In the genomic region with DNA sequence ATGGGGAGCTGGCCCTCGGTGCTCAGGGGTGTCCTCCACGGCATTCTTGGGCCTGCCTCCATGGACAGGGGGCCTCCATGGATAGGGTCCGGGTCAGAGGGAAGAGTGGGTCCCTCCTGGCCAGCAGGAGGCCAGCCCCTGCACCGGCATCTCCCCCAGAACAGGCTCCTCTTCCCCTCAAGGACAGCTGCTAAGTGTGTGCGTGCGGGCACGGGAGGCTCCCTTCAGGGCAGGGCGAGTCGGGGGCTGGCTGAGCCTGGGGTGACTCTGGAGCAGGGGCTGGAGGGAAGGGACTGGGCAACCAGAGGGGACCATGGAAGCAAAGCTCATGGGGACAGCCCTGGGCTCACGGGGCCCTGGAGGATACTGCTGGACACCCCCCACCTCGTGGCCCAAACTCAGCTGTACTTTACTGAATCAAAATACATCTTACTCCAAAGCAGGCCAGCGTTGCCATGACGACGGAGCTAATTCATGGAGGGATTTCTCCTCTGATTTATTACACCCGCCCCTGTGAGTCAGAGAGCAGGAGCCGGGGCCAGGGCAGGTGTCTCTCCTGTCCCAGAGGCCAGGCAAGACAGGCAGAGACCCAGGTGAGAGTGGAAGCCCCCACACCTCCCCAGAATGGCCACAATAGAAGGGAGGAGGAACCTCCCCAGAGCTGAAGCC, we compare ENCODE assay signal across 12 cellular contexts. TPM values are rescaled to one million over a fixed set of nuclear protein-coding genes. Genes with fewer than 3 reads are reported as not detected.
DNase-seq lines count a peak whose midpoint lies in the region; ATAC-seq and TF ChIP-seq lines count a peak whose summit lies in the region.
"Had no signal": no experiment of that assay in that cellular context is flagged by ENCODE, and none has a peak within 500 bp of the region (broad histone marks: within the 10 kb centered on the region; RNA-seq: fewer than 3 reads in every experiment).

No MANE protein-coding gene starts in this region.

- H3K4me3 ChIP-seq in left lung = no peak overlapping the region

- H3K9me3 Mint-ChIP-seq in activated CD4-positive, alpha-beta T cell treated with anti-CD3 and anti-CD28 coated beads, Interleukin-2, amount 10 ng/mL, durations not matched to agents 24 days and 14 days = no peaks in the 10 kb centered on the region
- H3K9me3 Mint-ChIP-seq in central memory CD8-positive, alpha-beta T cell = no peaks in the 10 kb centered on the region
- H3K9me3 Mint-ChIP-seq: CD8-positive, alpha-beta T cell; natural killer cell; T-cell had no signal

- no peaks in the 10 kb centered on the region for H3K9me3 ChIP-seq in left lung

- H3K4me1 ChIP-seq in left lung = peaks cover 0 to 20% of the 10 kb centered on the region in 2 donors

- H3K4me1 Mint-ChIP-seq in activated CD4-positive, alpha-beta T cell treated with anti-CD3 and anti-CD28 coated beads, Interleukin-2, amount 10 ng/mL, durations not matched to agents 24 days and 14 days = peaks cover 2% of the 10 kb centered on the region
- H3K4me1 Mint-ChIP-seq in central memory CD8-positive, alpha-beta T cell = no peaks in the 10 kb centered on the region

- ATAC-seq in central memory CD8-positive, alpha-beta T cell (replicated peaks; ENCODE audit: extremely low read depth, poor library complexity, severe bottlenecking) = no peak
- no peak for ATAC-seq in left lung

- H3K27ac ChIP-seq in left lung = no peak overlapping the region

- DNase-seq in activated CD4-positive, alpha-beta T cell treated with anti-CD3 and anti-CD28 coated beads, Interleukin-2, amount 10 ng/mL, durations not matched to agents 24 days and 14 days = peak; percentile 67
- DNase-seq in activated CD4-positive, alpha-beta T cell treated with anti-CD3 and anti-CD28 coated beads, Interleukin-2, amount 50 U/mL, for 48 hours = no peak
- DNase-seq in NCI-H2227 (lab: John Stamatoyannopoulos, UW; ENCODE audit: unreplicated experiment) (peak; percentile 85), stromal cell of bone marrow (ENCODE audit: low read depth) (peak; percentile 13), left lung (no peak), ecto neural progenitor cell (ENCODE audit: low spot score) (no peak), OCI-M2 (lab: John Stamatoyannopoulos, UW; ENCODE audit: unreplicated experiment) (no peak)
- DNase-seq in central memory CD8-positive, alpha-beta T cell (ENCODE audit: low spot score in 2 of 2) = no peak
- DNase-seq: natural killer cell, substantia nigra had no signal

- intact Hi-C loops in activated CD4-positive, alpha-beta T cell treated with anti-CD3 and anti-CD28 coated beads, Interleukin-2, amount 10 ng/mL, durations not matched to agents 24 days and 14 days (cut with micrococcal nuclease) = loop anchor here (2.0 to 10.0 kb wide), 2 partner anchors 57 to 231 kb away; a partner anchor contains a TSS
- intact Hi-C loops in left lung (cut with DNase I) = no loop called here

- H3K27me3 Mint-ChIP-seq in activated CD4-positive, alpha-beta T cell treated with anti-CD3 and anti-CD28 coated beads, Interleukin-2, amount 10 ng/mL, durations not matched to agents 24 days and 14 days = peaks cover 33% of the 10 kb centered on the region
- H3K27me3 Mint-ChIP-seq in central memory CD8-positive, alpha-beta T cell = peaks cover 35% of the 10 kb centered on the region

- H3K27me3 ChIP-seq in left lung = peaks cover 29 to 58% of the 10 kb centered on the region in 2 donors

- TF ChIP-seq CTCF in left lung (IDR thresholded peaks at IDR 0.05) = no peak

- H3K36me3 Mint-ChIP-seq in activated CD4-positive, alpha-beta T cell treated with anti-CD3 and anti-CD28 coated beads, Interleukin-2, amount 10 ng/mL, durations not matched to agents 24 days and 14 days (ENCODE audit: low read depth) = no peaks in the 10 kb centered on the region
- H3K36me3 Mint-ChIP-seq in central memory CD8-positive, alpha-beta T cell (ENCODE audit: insufficient read depth) = peaks cover 1% of the 10 kb centered on the region
- H3K36me3 Mint-ChIP-seq: CD8-positive, alpha-beta T cell; natural killer cell; T-cell had no signal

- H3K4me3 Mint-ChIP-seq in activated CD4-positive, alpha-beta T cell treated with anti-CD3 and anti-CD28 coated beads, Interleukin-2, amount 10 ng/mL, durations not matched to agents 24 days and 14 days = peak overlapping the region; percentile 42
- peak overlapping the region; percentile 44 for H3K4me3 Mint-ChIP-seq in central memory CD8-positive, alpha-beta T cell

- H3K27ac Mint-ChIP-seq in activated CD4-positive, alpha-beta T cell treated with anti-CD3 and anti-CD28 coated beads, Interleukin-2, amount 10 ng/mL, durations not matched to agents 24 days and 14 days = no peak overlapping the region
- no peak overlapping the region for H3K27ac Mint-ChIP-seq in central memory CD8-positive, alpha-beta T cell (ENCODE audit: low read depth)
- H3K27ac Mint-ChIP-seq: CD8-positive, alpha-beta T cell; natural killer cell; T-cell had no signal

- no peaks in the 10 kb centered on the region for H3K36me3 ChIP-seq in left lung

RNA-seq across cellular contexts. Expression of a gene that starts 2.1 kb away (rescaled TPM):
- total RNA-seq in activated CD4-positive, alpha-beta T cell treated with anti-CD3 and anti-CD28 coated beads, Interleukin-2, amount 10 ng/mL, durations not matched to agents 24 days and 14 days = 2.2 and 2.3 TPM in 2 replicates
- under 1 TPM; 0.05 to 0.06 TPM for total RNA-seq in left lung
- total RNA-seq: natural killer cell had no signal

RNA-seq across cellular contexts. Expression of a gene that starts 11.0 kb away (rescaled TPM):
- 65.2 and 70.3 TPM in 2 replicates for total RNA-seq in activated CD4-positive, alpha-beta T cell treated with anti-CD3 and anti-CD28 coated beads, Interleukin-2, amount 10 ng/mL, durations not matched to agents 24 days and 14 days
- 10 to 100 TPM; 32.1 to 39.0 TPM for total RNA-seq in left lung

RNA-seq across cellular contexts. Expression of a gene that starts 16.4 kb away (rescaled TPM):
- total RNA-seq in activated CD4-positive, alpha-beta T cell treated with anti-CD3 and anti-CD28 coated beads, Interleukin-2, amount 10 ng/mL, durations not matched to agents 24 days and 14 days = 22.2 and 23.1 TPM in 2 replicates
- 10 to 100 TPM in 1 of 2 donors, 1 to 10 TPM in 1; 6.7 to 15.3 TPM for total RNA-seq in left lung

RNA-seq across cellular contexts. Expression of a gene that starts 20.3 kb away (rescaled TPM):
- total RNA-seq in activated CD4-positive, alpha-beta T cell treated with anti-CD3 and anti-CD28 coated beads, Interleukin-2, amount 10 ng/mL, durations not matched to agents 24 days and 14 days = 38.7 and 38.9 TPM in 2 replicates
- total RNA-seq in left lung = 10 to 100 TPM; 14.4 to 24.4 TPM

RNA-seq across cellular contexts. Expression of a gene that starts 29.1 kb away (rescaled TPM):
- total RNA-seq in activated CD4-positive, alpha-beta T cell treated with anti-CD3 and anti-CD28 coated beads, Interleukin-2, amount 10 ng/mL, durations not matched to agents 24 days and 14 days = 33.4 and 34.7 TPM in 2 replicates
- total RNA-seq in left lung = 10 to 100 TPM; 16.4 to 22.6 TPM

Comparison
In these comparisons a context has a peak if more than half of its experiments do, and no peak if none do; other contexts are left out.
1. DNase-seq: peak in activated CD4-positive, alpha-beta T cell treated with anti-CD3 and anti-CD28 coated beads, Interleukin-2, amount 10 ng/mL, durations not matched to agents 24 days and 14 days (single experiment), NCI-H2227 (single experiment) and stromal cell of bone marrow (single experiment); none in activated CD4-positive, alpha-beta T cell treated with anti-CD3 and anti-CD28 coated beads, Interleukin-2, amount 50 U/mL, for 48 hours (0 of 2), central memory CD8-positive, alpha-beta T cell (0 of 2), left lung (0 of 2), ecto neural progenitor cell (single experiment) and OCI-M2 (single experiment).